In the genomic region with DNA sequence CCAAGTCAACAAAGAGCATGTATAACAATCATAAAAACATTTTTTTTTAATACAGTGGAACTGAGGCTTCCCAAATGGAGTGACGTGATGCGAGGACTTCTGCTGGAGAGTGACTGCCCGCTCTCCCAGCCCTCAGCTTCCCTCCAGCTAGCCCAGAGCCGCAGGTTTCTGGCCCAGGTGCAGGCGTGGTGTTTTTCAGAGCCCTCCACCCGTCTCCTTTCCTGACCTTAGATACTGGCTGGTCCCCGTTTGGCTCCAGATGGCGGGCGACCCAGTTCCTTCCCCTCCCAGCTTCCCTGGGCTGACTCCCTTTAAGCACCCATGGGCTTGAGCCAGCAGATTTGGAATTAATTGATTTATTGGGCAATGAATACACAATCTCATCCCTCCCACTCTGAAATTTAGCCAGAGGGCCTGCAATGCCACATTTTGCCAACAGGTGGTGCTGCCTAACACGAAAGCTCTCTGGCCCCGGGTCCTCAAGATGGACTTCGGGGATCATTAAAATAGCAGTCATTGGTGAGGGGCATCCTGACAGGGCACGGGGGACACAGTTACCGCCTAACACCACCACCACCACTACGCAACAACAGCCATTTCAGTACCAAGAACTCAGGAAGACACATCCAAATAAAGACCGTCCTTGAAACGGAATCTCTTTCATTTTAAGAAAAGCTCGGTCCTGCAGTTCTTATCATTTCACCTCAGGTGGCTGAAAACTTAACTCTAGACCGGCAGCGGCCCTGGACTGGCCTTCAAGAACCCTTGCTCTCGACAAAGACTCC, we compare ENCODE assay signal across 8 cellular contexts. TPM values are rescaled to one million over a fixed set of nuclear protein-coding genes. Genes with fewer than 3 reads are reported as not detected.
DNase-seq lines count a peak whose midpoint lies in the region; ATAC-seq lines count a peak whose summit lies in the region.

No MANE protein-coding gene starts in this region.

- H3K36me3 Mint-ChIP-seq in activated CD4-positive, alpha-beta memory T cell treated with anti-CD3 and anti-CD28 coated beads for 36 hours: no peaks in the 10 kb centered on the region

- no peak overlapping the region for H2BK5ac ChIP-seq in mesenchymal stem cell (ENCODE audit: low read depth, low read length, poor library complexity, severe bottlenecking)

- POLR2A ChIA-PET in activated CD4-positive, alpha-beta memory T cell treated with anti-CD3 and anti-CD28 coated beads for 36 hours (lab: Charles Lee): no interaction called here

- CTCF ChIA-PET in activated CD4-positive, alpha-beta memory T cell treated with anti-CD3 and anti-CD28 coated beads for 36 hours (lab: Charles Lee): interaction anchor here (0.6 to 4.8 kb wide), 27 partner anchors 8 to 309 kb away, joined by 3 to 99 read pairs (median 4); a partner anchor contains a TSS

- no peaks in the 10 kb centered on the region for H3K27me3 ChIP-seq in mesenchymal stem cell (ENCODE audit: control insufficient read depth in 1 of 2, insufficient read depth in 1 of 2, low read length in 2 of 2)

- no peak overlapping the region for H2AFZ ChIP-seq in mesenchymal stem cell (ENCODE audit: low read depth, low read length)

- DNase-seq in AG20443 (ENCODE audit: low spot score) (peak; percentile 85), GOT3 (lab: John Stamatoyannopoulos, UW) (peak; percentile 47), NCI-H526 (lab: John Stamatoyannopoulos, UW) (peak; percentile 48 to 83), dermis microvascular lymphatic vessel endothelial cell (ENCODE audit: low read depth in 2 of 2) (peak; percentile 18 to 56), mesenchymal stem cell (peak; percentile 71)
- DNase-seq in activated CD4-positive, alpha-beta memory T cell treated with anti-CD3 and anti-CD28 coated beads for 36 hours: peak; percentile 87
- peak; percentile 39 to 57 for DNase-seq in stimulated activated CD8-positive, alpha-beta memory T cell treated with anti-CD3 and anti-CD28 coated beads, Interleukin-15, amount 100 ng/mL, for 4 hours (ENCODE audit: low read depth in 2 of 2)

- H3K18ac ChIP-seq in mesenchymal stem cell (ENCODE audit: low read depth in 1 of 2, low read length in 2 of 2): no peak overlapping the region

- WGBS in mesenchymal stem cell: 39% methylated on average over 21 of the region's 21 CpGs

- peaks cover 2% of the 10 kb centered on the region for H3K4me1 ChIP-seq in mesenchymal stem cell (ENCODE audit: control insufficient read depth, insufficient read depth, low read depth, low read length)

- H3K79me1 ChIP-seq in mesenchymal stem cell (replicated peaks; ENCODE audit: low read length, poor library complexity, severe bottlenecking): no peaks in the 10 kb centered on the region

- H3K9me3 Mint-ChIP-seq in activated CD4-positive, alpha-beta memory T cell treated with anti-CD3 and anti-CD28 coated beads for 36 hours: no peaks in the 10 kb centered on the region

- no peak overlapping the region for H3K27ac Mint-ChIP-seq in activated CD4-positive, alpha-beta memory T cell treated with anti-CD3 and anti-CD28 coated beads for 36 hours

- peak overlapping the region in 1 of 2 experiments; percentile 67 for H3K4me3 ChIP-seq in mesenchymal stem cell (ENCODE audit: insufficient read depth in 1 of 2, low read depth in 1 of 2, low read length in 2 of 2)

- intact Hi-C loops in activated CD4-positive, alpha-beta memory T cell treated with anti-CD3 and anti-CD28 coated beads for 36 hours (cut with micrococcal nuclease): loop anchor here (1.0 to 10.0 kb wide), 3 partner anchors 35 to 136 kb away; no protein-coding TSS in a partner anchor

- no peak overlapping the region for H3K4ac ChIP-seq in mesenchymal stem cell (ENCODE audit: low read depth in 1 of 2, low read length in 2 of 2)

- peak overlapping the region; percentile 18 for H3K9ac ChIP-seq in mesenchymal stem cell (ENCODE audit: low read length)

- peaks cover 0 to 10% of the 10 kb centered on the region in 2 experiments for H3K36me3 ChIP-seq in mesenchymal stem cell (ENCODE audit: control insufficient read depth in 1 of 2, insufficient read depth in 2 of 2, low read depth in 1 of 2, low read length in 2 of 2)

- H3K4me1 Mint-ChIP-seq in activated CD4-positive, alpha-beta memory T cell treated with anti-CD3 and anti-CD28 coated beads for 36 hours (ENCODE audit: low read depth): peaks cover 6% of the 10 kb centered on the region

- H4K8ac ChIP-seq in mesenchymal stem cell (ENCODE audit: low read length): no peak overlapping the region

- no peak overlapping the region for H3K4me2 ChIP-seq in mesenchymal stem cell (ENCODE audit: low read length, poor library complexity, severe bottlenecking)

- peak overlapping the region; percentile 50 for H3K4me3 Mint-ChIP-seq in activated CD4-positive, alpha-beta memory T cell treated with anti-CD3 and anti-CD28 coated beads for 36 hours

- H3K27me3 Mint-ChIP-seq in activated CD4-positive, alpha-beta memory T cell treated with anti-CD3 and anti-CD28 coated beads for 36 hours: no peaks in the 10 kb centered on the region

- H3K9me3 ChIP-seq in mesenchymal stem cell (ENCODE audit: control insufficient read depth, low read length): no peaks in the 10 kb centered on the region

- H2BK15ac ChIP-seq in mesenchymal stem cell (ENCODE audit: low read depth, poor library complexity, severe bottlenecking): no peak overlapping the region

- no peak overlapping the region for H3K14ac ChIP-seq in mesenchymal stem cell (ENCODE audit: low read length in 2 of 2)

- no peak overlapping the region for H3K23ac ChIP-seq in mesenchymal stem cell (ENCODE audit: low read length in 2 of 2)

- H2AK5ac ChIP-seq in mesenchymal stem cell (ENCODE audit: low read length, severe bottlenecking): no peak overlapping the region

- no peak for ATAC-seq in HG02970 (IDR thresholded peaks at IDR 0.05; ENCODE audit: low FRiP score, unreplicated experiment)

- H3K27ac ChIP-seq in mesenchymal stem cell (ENCODE audit: low read length, poor library complexity, severe bottlenecking): no peak overlapping the region

- no peak overlapping the region for H2BK12ac ChIP-seq in mesenchymal stem cell (ENCODE audit: low read length in 2 of 2)

- no peak overlapping the region for H2BK120ac ChIP-seq in mesenchymal stem cell (ENCODE audit: low read depth, low read length)

- no peak overlapping the region for H4K91ac ChIP-seq in mesenchymal stem cell (ENCODE audit: low read length)

RNA-seq across cellular contexts. Expression of a gene that starts 47.5 kb away (rescaled TPM):
- under 1 TPM; 0.15 to 0.24 TPM for total RNA-seq in activated CD4-positive, alpha-beta memory T cell treated with anti-CD3 and anti-CD28 coated beads for 36 hours
- total RNA-seq in dermis microvascular lymphatic vessel endothelial cell: not detected in 2 replicates
- not detected for polyA plus RNA-seq in mesenchymal stem cell (2013, experiment 1 of 2)
- polyA plus RNA-seq in mesenchymal stem cell (2013, experiment 2 of 2): not detected

RNA-seq across cellular contexts. Expression of a gene that starts 49.1 kb away (rescaled TPM):
- 10 to 100 TPM; 59.9 to 67.1 TPM for total RNA-seq in activated CD4-positive, alpha-beta memory T cell treated with anti-CD3 and anti-CD28 coated beads for 36 hours
- total RNA-seq in dermis microvascular lymphatic vessel endothelial cell: 11.3 and 13.4 TPM in 2 replicates
- polyA plus RNA-seq in mesenchymal stem cell (2013, experiment 1 of 2): 11.7 TPM
- polyA plus RNA-seq in mesenchymal stem cell (2013, experiment 2 of 2): 11.4 TPM

Comparison
In these comparisons a context has a peak if more than half of its experiments do, and no peak if none do; other contexts are left out.
1. DNase-seq: peak in every context shown above with its lines; median percentile 87 in activated CD4-positive, alpha-beta memory T cell treated with anti-CD3 and anti-CD28 coated beads for 36 hours; 85 in AG20443; 71 in mesenchymal stem cell; 66 in NCI-H526; 48 in stimulated activated CD8-positive, alpha-beta memory T cell treated with anti-CD3 and anti-CD28 coated beads, Interleukin-15, amount 100 ng/mL, for 4 hours; 47 in GOT3; 37 in dermis microvascular lymphatic vessel endothelial cell.